ENCODE assay signal across 8 cellular contexts in genomic region chr9:101458955-101459631, GRCh38. TPM values are rescaled to one million over a fixed set of nuclear protein-coding genes. Genes with fewer than 3 reads are reported as not detected.
A peak's percentile ranks its signal among the peaks of the same experiment; 100 is the strongest.
DNase-seq lines count a peak whose midpoint lies in the region; ATAC-seq, FAIRE-seq and TF ChIP-seq lines count a peak whose summit lies in the region.

No MANE protein-coding gene starts in this region.

- H3K4me3 ChIP-seq in body of pancreas (no peak overlapping the region), iPS DF 6.9 (ENCODE audit: low read length) (no peak overlapping the region)

- CTCF ChIA-PET in activated CD4-positive, alpha-beta memory T cell treated with anti-CD3 and anti-CD28 coated beads, Interleukin-2, amount 10 ng/mL, durations not matched to agents 7 days and 5 days (lab: Charles Lee): interaction anchor here (0.6 to 4.0 kb wide), 10 partner anchors 10 to 78 kb away, joined by 3 to 26 read pairs (median 4); partner anchors contain the start of gene RNF20
- CTCF ChIA-PET in activated CD4-positive, alpha-beta memory T cell treated with anti-CD3 and anti-CD28 coated beads for 36 hours (lab: Charles Lee): interaction anchor here (0.6 to 2.5 kb wide), 20 partner anchors 8 to 107 kb away, joined by 3 to 60 read pairs (median 4); partner anchors contain the start of gene RNF20

- H3K27me3 ChIP-seq in body of pancreas (no peaks in the 10 kb centered on the region), iPS DF 6.9 (ENCODE audit: control insufficient read depth, insufficient read depth, low read length) (no peaks in the 10 kb centered on the region)

- H3K36me3 Mint-ChIP-seq in activated CD4-positive, alpha-beta memory T cell treated with anti-CD3 and anti-CD28 coated beads, Interleukin-2, amount 10 ng/mL, durations not matched to agents 7 days and 5 days (ENCODE audit: low read depth): no peaks in the 10 kb centered on the region
- no peaks in the 10 kb centered on the region for H3K36me3 Mint-ChIP-seq in activated CD4-positive, alpha-beta memory T cell treated with anti-CD3 and anti-CD28 coated beads for 36 hours
- H3K36me3 Mint-ChIP-seq in stimulated activated effector memory CD8-positive, alpha-beta T cell treated with anti-CD3 and anti-CD28 coated beads, Interleukin-12 subunit alpha, Interleukin-12 subunit beta, amount 100 ng/mL, for 72 hours: no peaks in the 10 kb centered on the region

- H3K4me1 ChIP-seq in body of pancreas (no peaks in the 10 kb centered on the region), iPS DF 6.9 (ENCODE audit: control insufficient read depth, insufficient read depth, low read length) (no peaks in the 10 kb centered on the region)

- H3K27ac Mint-ChIP-seq in activated CD4-positive, alpha-beta memory T cell treated with anti-CD3 and anti-CD28 coated beads, Interleukin-2, amount 10 ng/mL, durations not matched to agents 7 days and 5 days: no peak overlapping the region
- H3K27ac Mint-ChIP-seq in activated CD4-positive, alpha-beta memory T cell treated with anti-CD3 and anti-CD28 coated beads for 36 hours: no peak overlapping the region
- H3K27ac Mint-ChIP-seq in stimulated activated effector memory CD8-positive, alpha-beta T cell treated with anti-CD3 and anti-CD28 coated beads, Interleukin-12 subunit alpha, Interleukin-12 subunit beta, amount 100 ng/mL, for 72 hours: peak overlapping the region; percentile 77

- H3K4me1 Mint-ChIP-seq in activated CD4-positive, alpha-beta memory T cell treated with anti-CD3 and anti-CD28 coated beads, Interleukin-2, amount 10 ng/mL, durations not matched to agents 7 days and 5 days: no peaks in the 10 kb centered on the region
- no peaks in the 10 kb centered on the region for H3K4me1 Mint-ChIP-seq in activated CD4-positive, alpha-beta memory T cell treated with anti-CD3 and anti-CD28 coated beads for 36 hours (ENCODE audit: low read depth)
- H3K4me1 Mint-ChIP-seq in stimulated activated effector memory CD8-positive, alpha-beta T cell treated with anti-CD3 and anti-CD28 coated beads, Interleukin-12 subunit alpha, Interleukin-12 subunit beta, amount 100 ng/mL, for 72 hours: no peaks in the 10 kb centered on the region

- H3K4me3 Mint-ChIP-seq in activated CD4-positive, alpha-beta memory T cell treated with anti-CD3 and anti-CD28 coated beads, Interleukin-2, amount 10 ng/mL, durations not matched to agents 7 days and 5 days: no peak overlapping the region
- no peak overlapping the region for H3K4me3 Mint-ChIP-seq in activated CD4-positive, alpha-beta memory T cell treated with anti-CD3 and anti-CD28 coated beads for 36 hours
- H3K4me3 Mint-ChIP-seq in stimulated activated effector memory CD8-positive, alpha-beta T cell treated with anti-CD3 and anti-CD28 coated beads, Interleukin-12 subunit alpha, Interleukin-12 subunit beta, amount 100 ng/mL, for 72 hours: no peak overlapping the region

- WGBS in body of pancreas, 2 donors: 26% methylated on average over 9 of the region's 9 CpGs
- no CpG with 5 or more reads among the region's 9 CpGs for WGBS in iPS DF 6.9 (ENCODE audit: insufficient coverage, insufficient read length)

- H3K36me3 ChIP-seq in body of pancreas (replicated peaks in 1 of 2; ENCODE audit: insufficient read depth in 1 of 2, low read depth in 2 of 2) (no peaks in the 10 kb centered on the region), iPS DF 6.9 (ENCODE audit: control insufficient read depth, insufficient read depth, low read length) (no peaks in the 10 kb centered on the region)

- no peak for TF ChIP-seq POLR2A in body of pancreas (IDR thresholded peaks at IDR 0.05)

- peak; percentile 51 to 87 (median 80) for TF ChIP-seq CTCF in body of pancreas (IDR thresholded peaks at IDR 0.05)

- ATAC-seq in GM21619 (IDR thresholded peaks at IDR 0.05; ENCODE audit: unreplicated experiment) (peak; percentile 88), body of pancreas (peak; percentile 97)
- peak; percentile 80 for ATAC-seq in stimulated activated effector memory CD8-positive, alpha-beta T cell treated with anti-CD3 and anti-CD28 coated beads, Interleukin-12 subunit alpha, Interleukin-12 subunit beta, amount 100 ng/mL, for 72 hours

- peaks cover 6% of the 10 kb centered on the region for H3K27me3 Mint-ChIP-seq in activated CD4-positive, alpha-beta memory T cell treated with anti-CD3 and anti-CD28 coated beads, Interleukin-2, amount 10 ng/mL, durations not matched to agents 7 days and 5 days
- peaks cover 7% of the 10 kb centered on the region for H3K27me3 Mint-ChIP-seq in activated CD4-positive, alpha-beta memory T cell treated with anti-CD3 and anti-CD28 coated beads for 36 hours

- DNase-seq in activated CD4-positive, alpha-beta memory T cell treated with anti-CD3 and anti-CD28 coated beads, Interleukin-2, amount 10 ng/mL, durations not matched to agents 7 days and 5 days: peak; percentile 17
- DNase-seq in activated CD4-positive, alpha-beta memory T cell treated with anti-CD3 and anti-CD28 coated beads for 36 hours: no peak
- DNase-seq in HTR-8/SVneo (ENCODE audit: insufficient read length, low spot score) (peak; percentile 56), NCI-H82 (lab: John Stamatoyannopoulos, UW) (peak; percentile 84), body of pancreas (peak in 3 of 4 donors; percentile 26 to 69 (median 34)), iPS DF 6.9 (ENCODE audit: low read depth, low spot score) (peak; percentile 67)
- no peak for DNase-seq in stimulated activated effector memory CD8-positive, alpha-beta T cell treated with anti-CD3 and anti-CD28 coated beads, Interleukin-12 subunit alpha, Interleukin-12 subunit beta, amount 100 ng/mL, for 72 hours (ENCODE audit: low spot score in 2 of 2)

- H3K9me3 Mint-ChIP-seq in activated CD4-positive, alpha-beta memory T cell treated with anti-CD3 and anti-CD28 coated beads, Interleukin-2, amount 10 ng/mL, durations not matched to agents 7 days and 5 days: no peaks in the 10 kb centered on the region
- no peaks in the 10 kb centered on the region for H3K9me3 Mint-ChIP-seq in activated CD4-positive, alpha-beta memory T cell treated with anti-CD3 and anti-CD28 coated beads for 36 hours
- no peaks in the 10 kb centered on the region for H3K9me3 Mint-ChIP-seq in stimulated activated effector memory CD8-positive, alpha-beta T cell treated with anti-CD3 and anti-CD28 coated beads, Interleukin-12 subunit alpha, Interleukin-12 subunit beta, amount 100 ng/mL, for 72 hours

- H3K27ac ChIP-seq in body of pancreas: no peak overlapping the region
- no peak overlapping the region for H3K27ac ChIP-seq in iPS DF 6.9 (ENCODE audit: low read length)

- POLR2A ChIA-PET in activated CD4-positive, alpha-beta memory T cell treated with anti-CD3 and anti-CD28 coated beads, Interleukin-2, amount 10 ng/mL, durations not matched to agents 7 days and 5 days (lab: Charles Lee): interaction anchor here (1.4 kb wide), 1 partner anchor 74 kb away, joined by 3 read pairs; the partner anchor contains the start of gene RNF20
- POLR2A ChIA-PET in activated CD4-positive, alpha-beta memory T cell treated with anti-CD3 and anti-CD28 coated beads for 36 hours (lab: Charles Lee): no interaction called here

- intact Hi-C loops in activated CD4-positive, alpha-beta memory T cell treated with anti-CD3 and anti-CD28 coated beads for 36 hours (cut with micrococcal nuclease): loop anchor here (1.0 to 2.0 kb wide), 2 partner anchors 71 to 108 kb away; no protein-coding TSS in a partner anchor
- intact Hi-C loops in body of pancreas (cut with DNase I): loop anchor here (5.0 kb wide), 1 partner anchor 68 kb away; no protein-coding TSS in a partner anchor

- no peaks in the 10 kb centered on the region for H3K9me3 ChIP-seq in body of pancreas
- no peaks in the 10 kb centered on the region for H3K9me3 ChIP-seq in iPS DF 6.9 (ENCODE audit: control insufficient read depth, insufficient read depth, low read length)

- no peak for FAIRE-seq in HTR-8/SVneo (lab: Jason Lieb, UNC)

RNA-seq across cellular contexts. Expression of gene ALDOB, which starts 23.5 kb away (rescaled TPM):
- total RNA-seq in activated CD4-positive, alpha-beta memory T cell treated with anti-CD3 and anti-CD28 coated beads, Interleukin-2, amount 10 ng/mL, durations not matched to agents 7 days and 5 days: not detected
- not detected for total RNA-seq in activated CD4-positive, alpha-beta memory T cell treated with anti-CD3 and anti-CD28 coated beads for 36 hours
- total RNA-seq in body of pancreas: 10 to 100 TPM; 23.4 to 86.6 TPM

Comparison
In these comparisons a context has a peak if more than half of its experiments do, and no peak if none do; other contexts are left out.
1. DNase-seq: peak in activated CD4-positive, alpha-beta memory T cell treated with anti-CD3 and anti-CD28 coated beads, Interleukin-2, amount 10 ng/mL, durations not matched to agents 7 days and 5 days (single experiment), HTR-8/SVneo (single experiment), NCI-H82 (single experiment), body of pancreas (3 of 4) and iPS DF 6.9 (single experiment); none in activated CD4-positive, alpha-beta memory T cell treated with anti-CD3 and anti-CD28 coated beads for 36 hours (single experiment) and stimulated activated effector memory CD8-positive, alpha-beta T cell treated with anti-CD3 and anti-CD28 coated beads, Interleukin-12 subunit alpha, Interleukin-12 subunit beta, amount 100 ng/mL, for 72 hours (0 of 2).
2. RNA of gene ALDOB, which starts 23.5 kb away (total RNA-seq): 23.4 to 86.6 TPM in body of pancreas; not detected in activated CD4-positive, alpha-beta memory T cell treated with anti-CD3 and anti-CD28 coated beads, Interleukin-2, amount 10 ng/mL, durations not matched to agents 7 days and 5 days and not detected in activated CD4-positive, alpha-beta memory T cell treated with anti-CD3 and anti-CD28 coated beads for 36 hours; every median in the first group is over 10 times any median in the second.
3. Peak in every context shown above with its lines, with median percentiles within 50 percentile points of each other: ATAC-seq.